ENCODE assay signal across 16 cellular contexts in the genomic region with DNA sequence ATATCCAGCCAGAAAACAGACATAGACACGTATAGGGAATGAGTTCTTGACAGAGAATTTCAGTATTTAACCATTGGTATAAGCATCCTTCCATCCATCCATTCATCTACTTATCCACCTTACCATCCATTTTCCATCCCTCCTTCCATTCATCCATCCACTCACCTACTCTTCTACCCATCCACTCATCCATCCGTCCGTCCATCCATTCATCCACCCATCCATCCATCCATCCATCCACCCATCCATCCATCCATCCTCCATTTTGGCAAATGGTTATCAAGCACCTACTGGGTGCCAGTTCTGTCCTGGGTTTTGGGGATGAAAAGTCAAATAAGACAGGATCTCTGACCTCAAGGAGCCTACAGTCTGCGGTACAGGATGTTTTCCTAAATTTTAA.
DNase-seq lines count a peak whose midpoint lies in the region; ATAC-seq, FAIRE-seq and TF ChIP-seq lines count a peak whose summit lies in the region.
"Had no signal": no experiment of that assay in that cellular context is flagged by ENCODE, and none has a peak within 500 bp of the region (broad histone marks: within the 10 kb centered on the region; RNA-seq: fewer than 3 reads in every experiment).

No MANE protein-coding gene starts in this region.

- no peak overlapping the region for H3K27ac ChIP-seq in GM12878 (ENCODE audit: control insufficient read depth, insufficient read depth)
- no peak overlapping the region for H3K27ac ChIP-seq in smooth muscle cell (ENCODE audit: low read depth)
- H3K27ac ChIP-seq: C4-2B had no signal

- peaks cover 0 to 4% of the 10 kb centered on the region in 2 experiments; a peak in 2 of 4 replicates for H3K36me3 ChIP-seq in GM12878 (ENCODE audit: control insufficient read depth in 2 of 2, insufficient read depth in 2 of 2, low read length in 1 of 2)
- H3K36me3 ChIP-seq in smooth muscle cell (ENCODE audit: low read depth) = no peaks in the 10 kb centered on the region

- H2AFZ ChIP-seq in GM12878 (ENCODE audit: control insufficient read depth, low read depth, low read length) (no peak overlapping the region), smooth muscle cell (ENCODE audit: low read depth) (no peak overlapping the region)

- H3K36me3 Mint-ChIP-seq in stimulated activated naive CD8-positive, alpha-beta T cell treated with anti-CD3 and anti-CD28 coated beads, Interleukin-15, Interleukin-2, amounts not matched to agents 100 ng/mL and 50 ng/mL, for 24 hours (ENCODE audit: low read depth) = peaks cover 7% of the 10 kb centered on the region
- peaks cover 11% of the 10 kb centered on the region for H3K36me3 Mint-ChIP-seq in natural killer cell treated with Interleukin-12 subunit alpha and Interleukin-12 subunit beta and Interleukin-15 and Interleukin-18, amount 100 ng/mL, for 72 hours

- no peaks in the 10 kb centered on the region for H3K27me3 Mint-ChIP-seq in stimulated activated naive CD8-positive, alpha-beta T cell treated with anti-CD3 and anti-CD28 coated beads, Interleukin-15, Interleukin-2, amounts not matched to agents 100 ng/mL and 50 ng/mL, for 24 hours
- H3K27me3 Mint-ChIP-seq in stimulated activated naive CD8-positive, alpha-beta T cell treated with anti-CD3 and anti-CD28 coated beads, Interleukin-15, amount 100 ng/mL, for 72 hours = no peaks in the 10 kb centered on the region
- no peaks in the 10 kb centered on the region for H3K27me3 Mint-ChIP-seq in natural killer cell treated with Interleukin-12 subunit alpha and Interleukin-12 subunit beta and Interleukin-15 and Interleukin-18, amount 100 ng/mL, for 72 hours

- H3K9me3 ChIP-seq in GM12878 (replicated peaks; ENCODE audit: control insufficient read depth, insufficient read depth, low read length) (peaks cover 12% of the 10 kb centered on the region), smooth muscle cell (replicated peaks; ENCODE audit: low read depth) (no peaks in the 10 kb centered on the region)

- TF ChIP-seq CTCF in GM12878 (IDR thresholded peaks at IDR 0.05 in 2 of 3, conservative IDR thresholded peaks at IDR 0.05 in 1 of 3; ENCODE audit: control insufficient read depth in 2 of 3, extremely low read depth in 1 of 3, insufficient read depth in 1 of 3, low read depth in 3 of 3, low read length in 3 of 3) (no peak), smooth muscle cell (IDR thresholded peaks at IDR 0.05; ENCODE audit: borderline replicate concordance, insufficient read depth, poor library complexity, severe bottlenecking) (no peak)

- peaks cover 70% of the 10 kb centered on the region for H3K4me1 Mint-ChIP-seq in stimulated activated naive CD8-positive, alpha-beta T cell treated with anti-CD3 and anti-CD28 coated beads, Interleukin-15, Interleukin-2, amounts not matched to agents 100 ng/mL and 50 ng/mL, for 24 hours (ENCODE audit: low read depth)
- peaks cover 64% of the 10 kb centered on the region for H3K4me1 Mint-ChIP-seq in stimulated activated naive CD8-positive, alpha-beta T cell treated with anti-CD3 and anti-CD28 coated beads, Interleukin-15, amount 100 ng/mL, for 72 hours
- peaks cover 85 to 90% of the 10 kb centered on the region in 2 donors for H3K4me1 Mint-ChIP-seq in natural killer cell treated with Interleukin-12 subunit alpha and Interleukin-12 subunit beta and Interleukin-15 and Interleukin-18, amount 100 ng/mL, for 72 hours (ENCODE audit: low read depth in 2 of 2)

- SMC1A ChIA-PET in GM12878 (lab: Charles Lee; ENCODE audit: uncharacterized antibody, unreplicated experiment) = interaction anchor here (1.0 to 4.3 kb wide), 5 partner anchors 15 to 55 kb away, joined by 5 to 18 read pairs (median 7); no protein-coding TSS in a partner anchor

- no TSS peak for BruUV-seq in GM12878 (replicated peaks; lab: Mats Ljungman, UMichigan)

- TF ChIP-seq RAD21 in GM12878 (IDR thresholded peaks at IDR 0.05; ENCODE audit: insufficient read depth, low read depth, low read length) = no peak

- no peaks in the 10 kb centered on the region; the same call in none of the 2 replicates for H4K20me1 ChIP-seq in GM12878 (ENCODE audit: control insufficient read depth, insufficient read depth)
- H4K20me1 ChIP-seq in smooth muscle cell (ENCODE audit: low read depth) = peaks cover 20% of the 10 kb centered on the region

- H3K4me3 Mint-ChIP-seq in stimulated activated naive CD8-positive, alpha-beta T cell treated with anti-CD3 and anti-CD28 coated beads, Interleukin-15, Interleukin-2, amounts not matched to agents 100 ng/mL and 50 ng/mL, for 24 hours = no peak overlapping the region
- no peak overlapping the region for H3K4me3 Mint-ChIP-seq in stimulated activated naive CD8-positive, alpha-beta T cell treated with anti-CD3 and anti-CD28 coated beads, Interleukin-15, amount 100 ng/mL, for 72 hours
- H3K4me3 Mint-ChIP-seq in natural killer cell treated with Interleukin-12 subunit alpha and Interleukin-12 subunit beta and Interleukin-15 and Interleukin-18, amount 100 ng/mL, for 72 hours = no peak overlapping the region
- H3K4me3 Mint-ChIP-seq: HFFc6 had no signal

- H3K4me1 ChIP-seq in GM12878 (ENCODE audit: control insufficient read depth, insufficient read depth, low read length) (peaks cover 44% of the 10 kb centered on the region), smooth muscle cell (ENCODE audit: low read depth) (peaks cover 14% of the 10 kb centered on the region)

- H3K9ac ChIP-seq in GM12878 (ENCODE audit: control insufficient read depth, insufficient read depth, low read length) = no peak overlapping the region
- no peak overlapping the region for H3K9ac ChIP-seq in smooth muscle cell (ENCODE audit: low read depth)

- no peaks in the 10 kb centered on the region for H3K27me3 ChIP-seq in GM12878 (replicated peaks in 1 of 2; ENCODE audit: control insufficient read depth in 2 of 2, insufficient read depth in 2 of 2, low read length in 1 of 2)
- no peaks in the 10 kb centered on the region for H3K27me3 ChIP-seq in smooth muscle cell (ENCODE audit: low read depth)

- intact Hi-C loops in GM12878 (cut with micrococcal nuclease; ENCODE audit: unreplicated experiment) = loop anchor here (5.0 kb wide), 1 partner anchor 48 kb away; no protein-coding TSS in a partner anchor

- TF ChIP-seq EP300 in GM12878 (IDR thresholded peaks at IDR 0.05; ENCODE audit: borderline replicate concordance in 1 of 2, control insufficient read depth in 1 of 2, low read depth in 2 of 2, low read length in 2 of 2) = no peak

- in situ Hi-C loops in GM12878 (cut with MboI) = no loop called here

- H3K79me2 ChIP-seq in GM12878 (ENCODE audit: control insufficient read depth, insufficient read depth, low read length) = peaks cover 70% of the 10 kb centered on the region
- peaks cover 6% of the 10 kb centered on the region for H3K79me2 ChIP-seq in smooth muscle cell (ENCODE audit: low read depth)

- no peaks in the 10 kb centered on the region for H3F3A ChIP-seq in smooth muscle cell (ENCODE audit: low read depth)

- H3K9me3 Mint-ChIP-seq in stimulated activated naive CD8-positive, alpha-beta T cell treated with anti-CD3 and anti-CD28 coated beads, Interleukin-15, Interleukin-2, amounts not matched to agents 100 ng/mL and 50 ng/mL, for 24 hours = peaks cover 3% of the 10 kb centered on the region
- peaks cover 6 to 9% of the 10 kb centered on the region in 2 donors for H3K9me3 Mint-ChIP-seq in stimulated activated naive CD8-positive, alpha-beta T cell treated with anti-CD3 and anti-CD28 coated beads, Interleukin-15, amount 100 ng/mL, for 72 hours
- no peaks in the 10 kb centered on the region for H3K9me3 Mint-ChIP-seq in natural killer cell treated with Interleukin-12 subunit alpha and Interleukin-12 subunit beta and Interleukin-15 and Interleukin-18, amount 100 ng/mL, for 72 hours

- H3K4me2 ChIP-seq in GM12878 (ENCODE audit: control insufficient read depth, insufficient read depth) = peak overlapping the region; percentile 23; the same call in 1 of the 2 replicates
- H3K4me2 ChIP-seq in smooth muscle cell = no peak overlapping the region

- CTCF ChIA-PET in GM12878 (lab: Yijun Ruan, JAX) = interaction anchor here (0.5 to 1.3 kb wide), 2 partner anchors 16 to 67 kb away, joined by 3 read pairs; no protein-coding TSS in a partner anchor

- POLR2A ChIA-PET in GM12878 (lab: Charles Lee) = interaction anchor here (1.1 to 1.7 kb wide), 3 partner anchors 19 to 58 kb away, joined by 3 to 8 read pairs (median 3); no protein-coding TSS in a partner anchor

- H3K27ac Mint-ChIP-seq in stimulated activated naive CD8-positive, alpha-beta T cell treated with anti-CD3 and anti-CD28 coated beads, Interleukin-15, Interleukin-2, amounts not matched to agents 100 ng/mL and 50 ng/mL, for 24 hours = peak overlapping the region; percentile 40
- H3K27ac Mint-ChIP-seq in stimulated activated naive CD8-positive, alpha-beta T cell treated with anti-CD3 and anti-CD28 coated beads, Interleukin-15, amount 100 ng/mL, for 72 hours = no peak overlapping the region
- peak overlapping the region; percentile 60 to 81 for H3K27ac Mint-ChIP-seq in natural killer cell treated with Interleukin-12 subunit alpha and Interleukin-12 subunit beta and Interleukin-15 and Interleukin-18, amount 100 ng/mL, for 72 hours

- FAIRE-seq in GM12878 (lab: Jason Lieb, UNC) = no peak

- ATAC-seq in stimulated activated naive CD8-positive, alpha-beta T cell treated with anti-CD3 and anti-CD28 coated beads, Interleukin-15, amount 100 ng/mL, for 72 hours = no peak
- no peak for ATAC-seq in GM12878
- no peak for ATAC-seq in natural killer cell treated with Interleukin-12 subunit alpha and Interleukin-12 subunit beta and Interleukin-15 and Interleukin-18, amount 100 ng/mL, for 72 hours

- no peak for DNase-seq in stimulated activated naive CD8-positive, alpha-beta T cell treated with anti-CD3 and anti-CD28 coated beads, Interleukin-15, amount 100 ng/mL, for 72 hours
- DNase-seq in GM12878 (ENCODE audit: low read depth, low spot score) (no peak), KG1 (lab: John Stamatoyannopoulos, UW) (no peak), smooth muscle cell (lab: John Stamatoyannopoulos, UW; ENCODE audit: unreplicated experiment) (no peak)
- DNase-seq in natural killer cell treated with Interleukin-12 subunit alpha and Interleukin-12 subunit beta and Interleukin-15 and Interleukin-18, amount 100 ng/mL, for 72 hours (ENCODE audit: low spot score) = no peak
- no peak for DNase-seq in activated CD8-positive, alpha-beta memory T cell treated with anti-CD3 and anti-CD28 coated beads, Interleukin-2, amount 50 U/mL, for 4 hours
- DNase-seq in activated CD8-positive, alpha-beta memory T cell treated with anti-CD3 and anti-CD28 coated beads, Interleukin-2, amount 50 U/mL, for 48 hours = no peak
- DNase-seq: HFFc6; NCI-H187 treated with DMSO at 0.1 percent for 48 hours; NCI-H2171; NK-92 treated with Interleukin-12 subunit alpha and Interleukin-12 subunit beta, amount 100 ng/mL, for 24 hours; OCI-M1; RPMI8226; SIG-M5 had no signal

- 100% methylated on average over 4 of the region's 4 CpGs for whole genome bisulfite sequencing in GM12878 (ENCODE audit: insufficient coverage, insufficient replicate concordance, low lambda C conversion rate, missing lambda C conversion rate)
- WGBS in smooth muscle cell (ENCODE audit: low lambda C conversion rate) = 91% methylated on average over 4 of the region's 4 CpGs

- RAD21 ChIA-PET in GM12878 (lab: Charles Lee; ENCODE audit: unreplicated experiment) = interaction anchor here (0.6 to 1.4 kb wide), 6 partner anchors 37 to 64 kb away, joined by 3 to 6 read pairs (median 4); no protein-coding TSS in a partner anchor

- H3K4me3 ChIP-seq in GM12878 (no peak overlapping the region), smooth muscle cell (no peak overlapping the region)

- no peak for TF ChIP-seq POLR2A in GM12878 (IDR thresholded peaks at IDR 0.05; ENCODE audit: low read depth, low read length)

Comparison
In these comparisons a context has a peak if more than half of its experiments do, and no peak if none do; other contexts are left out.
1. H3K27ac Mint-ChIP-seq: peak in stimulated activated naive CD8-positive, alpha-beta T cell treated with anti-CD3 and anti-CD28 coated beads, Interleukin-15, Interleukin-2, amounts not matched to agents 100 ng/mL and 50 ng/mL, for 24 hours (single experiment) and natural killer cell treated with Interleukin-12 subunit alpha and Interleukin-12 subunit beta and Interleukin-15 and Interleukin-18, amount 100 ng/mL, for 72 hours (2 of 2); none in stimulated activated naive CD8-positive, alpha-beta T cell treated with anti-CD3 and anti-CD28 coated beads, Interleukin-15, amount 100 ng/mL, for 72 hours (0 of 2).